In the genomic region with DNA sequence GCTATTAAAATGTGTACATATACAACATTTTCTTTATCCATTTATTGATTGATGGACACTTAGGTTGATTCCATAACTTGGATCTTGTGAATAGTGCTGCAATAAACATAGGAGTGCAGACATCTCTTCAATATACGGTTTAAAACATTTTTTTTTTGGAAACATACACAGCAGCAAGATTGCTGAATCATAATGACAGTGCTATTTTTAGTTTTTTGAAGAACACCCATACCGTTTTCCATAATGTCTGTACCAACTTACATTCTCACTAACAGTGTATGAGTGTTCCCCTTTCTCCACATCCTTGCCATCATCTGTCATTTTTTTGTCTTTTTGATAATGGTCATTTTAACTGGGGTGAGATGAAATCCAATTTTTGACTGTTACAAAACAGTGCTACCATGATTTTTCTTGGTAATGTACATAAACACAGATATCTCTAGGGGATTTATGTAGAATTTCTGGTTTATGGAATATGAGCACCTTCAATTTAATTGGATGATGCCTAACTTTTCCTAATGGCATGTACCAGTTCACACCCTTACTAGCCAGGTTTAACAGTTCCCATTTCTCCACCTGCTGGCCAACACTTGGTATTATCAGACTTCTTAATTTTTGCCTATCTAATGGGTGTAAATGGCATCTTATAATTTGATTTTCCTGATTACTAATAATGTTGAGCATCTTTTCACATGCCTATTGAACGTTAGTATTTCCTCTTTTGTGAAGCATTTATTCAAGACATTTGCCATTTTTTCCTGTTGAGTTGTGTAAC, we compare ENCODE assay signal across 8 cellular contexts. TPM values are rescaled to one million over a fixed set of nuclear protein-coding genes. Genes with fewer than 3 reads are reported as not detected.
DNase-seq lines count a peak whose midpoint lies in the region; ATAC-seq, FAIRE-seq and TF ChIP-seq lines count a peak whose summit lies in the region.

No MANE protein-coding gene starts in this region.

- CTCF ChIA-PET in PC-3 (lab: Charles Lee): interaction anchor here (0.6 to 2.1 kb wide), 2 partner anchors 93 to 96 kb away, joined by 4 to 14 read pairs; no protein-coding TSS in a partner anchor

- BruUV-seq in PC-3 (replicated peaks; lab: Mats Ljungman, UMichigan): no TSS peak

- no peak overlapping the region for H2AFZ ChIP-seq in PC-3 (ENCODE audit: low read length)

- H3K9me3 ChIP-seq in PC-3 (ENCODE audit: low read length): no peaks in the 10 kb centered on the region
- no peaks in the 10 kb centered on the region for H3K9me3 ChIP-seq in small intestine (ENCODE audit: control insufficient read depth, low read depth)

- H3K9ac ChIP-seq in PC-3 (ENCODE audit: low read length): no peak overlapping the region

- H3K4me1 ChIP-seq in PC-3 (ENCODE audit: insufficient read depth, low read length): no peaks in the 10 kb centered on the region; the same call in 1 of the 2 replicates
- no peaks in the 10 kb centered on the region for H3K4me1 ChIP-seq in small intestine (ENCODE audit: control insufficient read depth in 2 of 2, insufficient read depth in 1 of 2, low read depth in 1 of 2, low read length in 1 of 2)

- WGBS in small intestine, 3 donors: 15 to 21% (median 15%) methylated on average over 3 of the region's 3 CpGs

- H3K36me3 ChIP-seq in PC-3 (ENCODE audit: low read depth, low read length) (no peaks in the 10 kb centered on the region), small intestine (ENCODE audit: control insufficient read depth in 2 of 2, insufficient read depth in 2 of 2, low read length in 2 of 2) (no peaks in the 10 kb centered on the region)

- no peaks in the 10 kb centered on the region for H3K27me3 ChIP-seq in PC-3 (ENCODE audit: low read length)
- H3K27me3 ChIP-seq in small intestine (ENCODE audit: control insufficient read depth in 2 of 2, insufficient read depth in 2 of 2, low read length in 2 of 2): no peaks in the 10 kb centered on the region

- FAIRE-seq in small intestine (lab: Jason Lieb, UNC): peak; percentile 59

- POLR2A ChIA-PET in PC-3 (lab: Charles Lee; ENCODE audit: unreplicated experiment): no interaction called here

- peak; percentile 71 for TF ChIP-seq CTCF in PC-3 (conservative IDR thresholded peaks at IDR 0.05; ENCODE audit: low read depth, low read length)
- TF ChIP-seq CTCF in fibroblast of mammary gland (conservative IDR thresholded peaks at IDR 0.05; ENCODE audit: control insufficient read depth, insufficient read depth, low read depth, low read length): peak; percentile 45

- H3K9me2 ChIP-seq in PC-3 (replicated peaks; ENCODE audit: low read length): no peaks in the 10 kb centered on the region

- H4K20me1 ChIP-seq in PC-3 (ENCODE audit: low read length): no peaks in the 10 kb centered on the region

- no peak overlapping the region for H3K4me2 ChIP-seq in PC-3 (ENCODE audit: low read length)

- intact Hi-C loops in PC-3 (cut with micrococcal nuclease): loop anchor here (1.0 kb wide), 2 partner anchors 23 to 96 kb away; no protein-coding TSS in a partner anchor

- H3F3A ChIP-seq in PC-3 (ENCODE audit: low read length, unreplicated experiment): no peaks in the 10 kb centered on the region

- ATAC-seq in HG02870 (IDR thresholded peaks at IDR 0.05; ENCODE audit: unreplicated experiment) (peak; percentile 58), PC-3 (peak; percentile 29), GM18517 (IDR thresholded peaks at IDR 0.05; ENCODE audit: unreplicated experiment) (no peak)

- peak; percentile 8 for DNase-seq in stimulated activated CD4-positive, alpha-beta T cell treated with anti-CD3 and anti-CD28 coated beads, Interleukin-4, amount 100 ng/mL, for 24 hours
- DNase-seq in stimulated activated CD4-positive, alpha-beta T cell treated with anti-CD3 and anti-CD28 coated beads, Interleukin-2, amount 100 ng/mL, for 48 hours: no peak
- DNase-seq in PC-3 (peak; percentile 44), fibroblast of mammary gland (ENCODE audit: low read depth) (peak; percentile 50), small intestine (peak; percentile 36)
- DNase-seq in activated effector memory CD4-positive, alpha-beta T cell treated with Interleukin-2 at 50 U/mL for 16 hours: no peak

- H3K4me3 ChIP-seq in PC-3 (ENCODE audit: low read length) (no peak overlapping the region), fibroblast of mammary gland (ENCODE audit: control insufficient read depth, low read depth, low read length) (no peak overlapping the region), small intestine (ENCODE audit: low read depth in 1 of 2, low read length in 2 of 2) (no peak overlapping the region)

- no peaks in the 10 kb centered on the region for H3K79me2 ChIP-seq in PC-3 (ENCODE audit: low read length)

- no peak overlapping the region for H3K27ac ChIP-seq in PC-3 (ENCODE audit: low read length)
- no peak overlapping the region for H3K27ac ChIP-seq in small intestine (ENCODE audit: low read depth in 1 of 2, low read length in 1 of 2)

RNA-seq across cellular contexts. Expression of a gene that starts 21.0 kb away (rescaled TPM):
- total RNA-seq in PC-3 (2014; rRNA removed): 3.1 and 7.7 TPM in 2 replicates
- polyA plus RNA-seq in small intestine: 1 to 10 TPM; 1.8 to 6.3 (median 1.9) TPM

Comparison
In these comparisons a context has a peak if more than half of its experiments do, and no peak if none do; other contexts are left out.
1. DNase-seq: peak in stimulated activated CD4-positive, alpha-beta T cell treated with anti-CD3 and anti-CD28 coated beads, Interleukin-4, amount 100 ng/mL, for 24 hours (single experiment), PC-3 (single experiment), fibroblast of mammary gland (single experiment) and small intestine (single experiment); none in stimulated activated CD4-positive, alpha-beta T cell treated with anti-CD3 and anti-CD28 coated beads, Interleukin-2, amount 100 ng/mL, for 48 hours (0 of 2) and activated effector memory CD4-positive, alpha-beta T cell treated with Interleukin-2 at 50 U/mL for 16 hours (single experiment).